In the genomic region with DNA sequence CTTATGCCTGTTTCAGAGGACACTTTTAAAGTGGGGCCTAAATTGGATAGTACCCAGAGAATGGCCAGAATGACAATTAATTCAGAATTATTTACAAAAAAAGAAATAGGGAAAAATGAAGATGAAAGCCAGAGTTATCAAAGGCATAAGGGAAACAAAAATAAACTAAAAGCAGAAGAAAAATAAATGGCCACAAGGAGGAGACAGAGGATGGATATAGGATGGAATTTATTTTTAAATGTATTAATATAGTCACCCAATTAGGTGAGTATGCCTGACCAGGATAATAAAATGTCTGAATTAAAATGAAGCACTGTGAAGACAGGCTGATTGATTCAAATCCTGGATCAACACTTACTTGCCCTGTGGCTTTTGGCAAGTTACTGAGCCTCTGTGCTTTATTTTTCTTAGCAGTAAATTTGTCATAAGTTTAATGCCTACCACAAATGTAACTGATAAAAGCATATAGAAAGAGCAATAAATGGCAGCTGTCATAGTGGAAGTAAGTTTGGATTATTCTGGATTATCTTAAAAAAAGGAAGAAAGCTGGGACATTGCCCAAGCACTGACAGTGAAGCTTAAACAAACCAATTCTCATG, we compare ENCODE assay signal across 8 cellular contexts. TPM values are rescaled to one million over a fixed set of nuclear protein-coding genes. Genes with fewer than 3 reads are reported as not detected.
A peak's percentile ranks its signal among the peaks of the same experiment; 100 is the strongest.
DNase-seq lines count a peak whose midpoint lies in the region; ATAC-seq and TF ChIP-seq lines count a peak whose summit lies in the region.

No MANE protein-coding gene starts in this region.

- no peaks in the 10 kb centered on the region for H3K36me3 ChIP-seq in Caco-2 (ENCODE audit: control insufficient read depth, insufficient read depth, low read length)

- H3K4me1 ChIP-seq in Caco-2, result no peaks in the 10 kb centered on the region

- peak; percentile 33 to 69 for TF ChIP-seq CTCF in Caco-2 (IDR thresholded peaks at IDR 0.05; ENCODE audit: insufficient read depth in 1 of 2, low read depth in 1 of 2, low read length in 1 of 2, severe bottlenecking in 1 of 2, unreplicated experiment in 1 of 2)
- TF ChIP-seq CTCF in brain (conservative IDR thresholded peaks at IDR 0.05), result peak; percentile 83 to 90

- H3K36me3 Mint-ChIP-seq in Caco-2 (ENCODE audit: insufficient read depth, unreplicated experiment) (no peaks in the 10 kb centered on the region), brain (no peaks in the 10 kb centered on the region)

- H3K27me3 ChIP-seq in Caco-2 (replicated peaks; ENCODE audit: control insufficient read depth, insufficient read depth, low read length), result no peaks in the 10 kb centered on the region

- no peak overlapping the region for H3K4me3 ChIP-seq in Caco-2 (ENCODE audit: low read depth, low read length)

- H3K27me3 Mint-ChIP-seq in Caco-2 (ENCODE audit: insufficient read depth, unreplicated experiment) (peaks cover 6% of the 10 kb centered on the region), brain (peaks cover under 1% of the 10 kb centered on the region)

- no peak overlapping the region for H3K4me3 Mint-ChIP-seq in Caco-2 (ENCODE audit: unreplicated experiment)
- H3K4me3 Mint-ChIP-seq in brain, result no peak overlapping the region

- POLR2A ChIA-PET in Caco-2 (lab: Charles Lee) (no interaction called here), HEK293T (lab: Yijun Ruan, JAX) (no interaction called here)

- intact Hi-C loops in Caco-2 (cut with micrococcal nuclease; ENCODE audit: unreplicated experiment), result loop anchor here (1.0 to 2.0 kb wide), 2 partner anchors 106 to 157 kb away; no protein-coding TSS in a partner anchor

- DNase-seq in Caco-2, result no peak
- DNase-seq in KG1 (lab: John Stamatoyannopoulos, UW), result peak; percentile 47
- peak; percentile 7 for DNase-seq in myocyte (ENCODE audit: low read depth)
- DNase-seq in NCI-H1048 (lab: John Stamatoyannopoulos, UW), result no peak
- DNase-seq in NCI-H128 (lab: John Stamatoyannopoulos, UW; ENCODE audit: unreplicated experiment), result no peak
- no peak for DNase-seq in HEK293T (ENCODE audit: extremely low spot score)

- no peaks in the 10 kb centered on the region for H3K9me3 ChIP-seq in Caco-2

- H3K4me1 Mint-ChIP-seq in Caco-2 (ENCODE audit: low read depth, unreplicated experiment) (no peaks in the 10 kb centered on the region), brain (no peaks in the 10 kb centered on the region)

- H3K27ac Mint-ChIP-seq in Caco-2 (ENCODE audit: unreplicated experiment) (no peak overlapping the region), brain (no peak overlapping the region)

- ATAC-seq in HG02970 (IDR thresholded peaks at IDR 0.05; ENCODE audit: low FRiP score, unreplicated experiment), result no peak

- BruUV-seq in Caco-2 (replicated peaks; lab: Mats Ljungman, UMichigan), result no TSS peak

- H3K9me3 Mint-ChIP-seq in Caco-2 (ENCODE audit: unreplicated experiment), result no peaks in the 10 kb centered on the region
- no peaks in the 10 kb centered on the region for H3K9me3 Mint-ChIP-seq in brain

- CTCF ChIA-PET in Caco-2 (lab: Charles Lee), result interaction anchor here (0.9 to 1.0 kb wide), 3 partner anchors 24 to 156 kb away, joined by 3 to 10 read pairs (median 5); no protein-coding TSS in a partner anchor
- CTCF ChIA-PET in HEK293T (lab: Yijun Ruan, JAX), result interaction anchor here (0.8 to 1.2 kb wide), 3 partner anchors 24 to 106 kb away, joined by 3 to 7 read pairs (median 4); no protein-coding TSS in a partner anchor

TF ChIP-seq in HEK293T, 16 proteins besides CTCF, POLR2A, EP300 and RAD21:
- TF ChIP-seq CTBP1 (IDR thresholded peaks at IDR 0.05; ENCODE audit: borderline replicate concordance), result no peak
- no peak for TF ChIP-seq ARNT (IDR thresholded peaks at IDR 0.05)
- TF ChIP-seq SUZ12 (IDR thresholded peaks at IDR 0.05), result no peak
- no peak for TF ChIP-seq FOXM1 (IDR thresholded peaks at IDR 0.05; ENCODE audit: borderline replicate concordance)
- TF ChIP-seq PKNOX1 (IDR thresholded peaks at IDR 0.05), result no peak
- TF ChIP-seq LEF1 (IDR thresholded peaks at IDR 0.05; ENCODE audit: borderline replicate concordance), result no peak
- TF ChIP-seq ZNF384 (IDR thresholded peaks at IDR 0.05), result no peak
- no peak for TF ChIP-seq TARDBP (IDR thresholded peaks at IDR 0.05)
- TF ChIP-seq HDGF (IDR thresholded peaks at IDR 0.05; ENCODE audit: borderline replicate concordance), result no peak
- TF ChIP-seq FOXK2 (IDR thresholded peaks at IDR 0.05), result no peak
- TF ChIP-seq BHLHE40 (IDR thresholded peaks at IDR 0.05; ENCODE audit: borderline replicate concordance), result no peak
- TF ChIP-seq NFRKB (IDR thresholded peaks at IDR 0.05), result no peak
- no peak for TF ChIP-seq ELF4 (IDR thresholded peaks at IDR 0.05)
- no peak for TF ChIP-seq SP1 (IDR thresholded peaks at IDR 0.05)
- no peak for TF ChIP-seq L3MBTL2 (conservative IDR thresholded peaks at IDR 0.05)
- no peak for TF ChIP-seq FOXA1 (IDR thresholded peaks at IDR 0.05)
TF ChIP-seq in HEK293T: peak in this region for 0.

RNA-seq across cellular contexts. Expression of gene CLEC9A, which starts 3.4 kb away (rescaled TPM):
- total RNA-seq in Caco-2 (2022), result not detected in 2 replicates
- 0.80 TPM for polyA plus RNA-seq in brain (ENCODE audit: insufficient read depth, low read depth, low replicate concordance)
- not detected in 2 replicates for total RNA-seq in myocyte
- not detected for polyA plus RNA-seq in myocyte (2012)

RNA-seq across cellular contexts. Expression of gene CLEC12B, which starts 23.5 kb away (rescaled TPM):
- total RNA-seq in Caco-2 (2022), result not detected in 2 replicates
- not detected for polyA plus RNA-seq in brain (ENCODE audit: insufficient read depth, low read depth, low replicate concordance)
- total RNA-seq in myocyte, result not detected in 2 replicates
- not detected for polyA plus RNA-seq in myocyte (2012)

RNA-seq across cellular contexts. Expression of gene CLEC1B, which starts 35.0 kb away (rescaled TPM):
- total RNA-seq in Caco-2 (2022), result not detected in 2 replicates
- not detected for polyA plus RNA-seq in brain (ENCODE audit: insufficient read depth, low read depth, low replicate concordance)
- total RNA-seq in myocyte, result not detected in 2 replicates
- polyA plus RNA-seq in myocyte (2012), result not detected

Comparison
In these comparisons a context has a peak if more than half of its experiments do, and no peak if none do; other contexts are left out.
1. DNase-seq: peak in KG1 (single experiment) and myocyte (single experiment); none in Caco-2 (0 of 2), NCI-H1048 (single experiment), NCI-H128 (single experiment) and HEK293T (single experiment).